In genomic region chr9:116465591-116466288, GRCh38 we compare ENCODE assay signal across 32 cellular contexts.
"Had no signal": no experiment of that assay in that cellular context is flagged by ENCODE, and none has a peak within 500 bp of the region (broad histone marks: within the 10 kb centered on the region; RNA-seq: fewer than 3 reads in every experiment).

No MANE protein-coding gene starts in this region.

- H3K4me3 ChIP-seq: cardiac muscle cell, colonic mucosa, dorsolateral prefrontal cortex, esophagus squamous epithelium, gastroesophageal sphincter had no signal

- H3K9me3 ChIP-seq: colonic mucosa, esophagus squamous epithelium, gastroesophageal sphincter had no signal

- H3K36me3 ChIP-seq: cardiac muscle cell, colonic mucosa, esophagus squamous epithelium, gastroesophageal sphincter had no signal

- H3K27me3 ChIP-seq: cardiac muscle cell, colonic mucosa, dorsolateral prefrontal cortex, gastroesophageal sphincter had no signal

- ATAC-seq: activated CD4-positive, CD25-positive, alpha-beta regulatory T cell treated with anti-CD3 and anti-CD28 coated beads, Interleukin-2, amount 50 U/mL, for 24 hours; activated CD8-positive, alpha-beta T cell treated with anti-CD3 and anti-CD28 coated beads for 36 hours; activated T-cell treated with anti-CD3 and anti-CD28 coated beads, Interleukin-2, amount 50 U/mL, for 4 hours; activated T-helper 17 cell treated with anti-CD3 and anti-CD28 coated beads, Interleukin-2, amount 50 U/mL, for 72 hours; gastroesophageal sphincter; T-helper 17 cell had no signal

- H3K27ac ChIP-seq: cardiac muscle cell, colonic mucosa, dorsolateral prefrontal cortex, esophagus squamous epithelium, gastroesophageal sphincter, VCaP had no signal

- H3K4me1 ChIP-seq: colonic mucosa, esophagus squamous epithelium, gastroesophageal sphincter had no signal

- DNase-seq: activated B cell treated with CpG ODN at 0.5 μM for 24 hours; activated CD4-positive, alpha-beta T cell treated with anti-CD3 and anti-CD28 coated beads for 48 hours; activated CD4-positive, alpha-beta T cell treated with anti-CD3 and anti-CD28 coated beads, Interleukin-2, amount 50 U/mL, for 1 hour; activated CD4-positive, alpha-beta T cell treated with anti-CD3 and anti-CD28 coated beads, Interleukin-2, amount 50 U/mL, for 48 hours; activated CD8-positive, alpha-beta memory T cell treated with anti-CD3 and anti-CD28 coated beads for 24 hours; activated CD8-positive, alpha-beta T cell treated with anti-CD3 and anti-CD28 coated beads for 36 hours; activated effector memory CD4-positive, alpha-beta T cell treated with Interleukin-2 at 50 U/mL for 16 hours; activated gamma-delta T cell treated with Interleukin-2 at 50 U/mL for 16 hours; activated naive CD4-positive, alpha-beta T cell treated with anti-CD3 and anti-CD28 coated beads, Interleukin-2, amount 50 U/mL, for 16 hours; activated naive CD4-positive, alpha-beta T cell treated with Interleukin-2 at 50 U/mL for 16 hours; activated T-cell treated with anti-CD3 and anti-CD28 coated beads, Interleukin-2, amount 50 U/mL, for 4 hours; amniotic stem cell; anterior cingulate cortex; central memory CD4-positive, alpha-beta T cell; cerebellar nuclear complex; colonic mucosa; dorsolateral prefrontal cortex; effector memory CD4-positive, alpha-beta T cell; endodermal cell; esophagus squamous epithelium; foreskin melanocyte; head of caudate nucleus; hippocampal formation; T-helper 1 cell; T-helper 17 cell had no signal

- FAIRE-seq: astrocyte, TTC549 had no signal
